Comparison of ENCODE assay signal across 17 cellular contexts in the genomic region with DNA sequence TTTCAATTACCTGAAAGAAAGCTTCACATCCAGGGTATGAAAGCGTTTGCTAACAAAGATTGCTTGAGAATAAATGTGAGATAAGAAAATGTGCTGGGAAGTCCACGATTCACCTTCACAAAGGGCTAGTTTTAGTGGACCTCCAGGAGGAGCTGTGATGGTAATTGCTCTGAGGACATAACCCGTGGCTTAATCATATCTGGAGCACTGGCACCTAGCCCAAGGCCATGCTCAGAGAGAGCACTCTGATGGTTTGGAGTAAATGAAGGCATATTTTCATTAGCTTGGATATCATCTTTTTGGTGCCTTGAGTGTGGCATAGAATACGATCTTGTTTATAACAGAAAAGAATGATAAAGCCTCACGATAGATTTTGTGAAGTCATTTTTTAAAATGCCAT.
A peak's percentile ranks its signal among the peaks of the same experiment; 100 is the strongest.
DNase-seq lines count a peak whose midpoint lies in the region; ATAC-seq and TF ChIP-seq lines count a peak whose summit lies in the region.
"Had no signal": no experiment of that assay in that cellular context is flagged by ENCODE, and none has a peak within 500 bp of the region (broad histone marks: within the 10 kb centered on the region; RNA-seq: fewer than 3 reads in every experiment).

No MANE protein-coding gene starts in this region.

- peak; percentile 63 for DNase-seq in EL
- DNase-seq in LoVo (ENCODE audit: low spot score): peak; percentile 20
- DNase-seq in brain microvascular endothelial cell: peak; percentile 33
- DNase-seq in kidney tubule cell (ENCODE audit: low spot score): peak; percentile 54
- DNase-seq in NCI-H748 (lab: John Stamatoyannopoulos, UW; ENCODE audit: unreplicated experiment): no peak
- no peak for DNase-seq in stimulated activated CD4-positive, alpha-beta T cell treated with anti-CD3 and anti-CD28 coated beads, Interleukin-2, amount 100 ng/mL, for 48 hours
- DNase-seq: activated CD4-positive, CD25-positive, alpha-beta regulatory T cell; activated CD8-positive, alpha-beta memory T cell treated with anti-CD3 and anti-CD28 coated beads, Interleukin-2, amount 50 U/mL, for 4 hours; CD8-positive, alpha-beta memory T cell; colonic mucosa; lower lobe of right lung; NCI-H345; stimulated activated CD4-positive, alpha-beta T cell treated with anti-CD3 and anti-CD28 coated beads, Interleukin-4, amount 100 ng/mL, for 1 hour had no signal

- in situ Hi-C loops in brain microvascular endothelial cell (cut with HindIII; ENCODE audit: low pct_ligation_motif_present, low sequenced_read_pairs): no loop called here

- peaks cover 6% of the 10 kb centered on the region for H3K27me3 ChIP-seq in brain microvascular endothelial cell (replicated peaks)
- H3K27me3 ChIP-seq: colonic mucosa, right lobe of liver had no signal

- no peak overlapping the region for H3K4me3 ChIP-seq in brain microvascular endothelial cell (ENCODE audit: low read depth, low read length)
- H3K4me3 ChIP-seq: colonic mucosa, lower lobe of right lung, right lobe of liver had no signal

- no peaks in the 10 kb centered on the region for H3K36me3 ChIP-seq in brain microvascular endothelial cell (replicated peaks)
- H3K36me3 ChIP-seq: colonic mucosa, lower lobe of right lung, right lobe of liver had no signal

- ATAC-seq in GM18873 (IDR thresholded peaks at IDR 0.05; ENCODE audit: low FRiP score, unreplicated experiment) (no peak), HG03521 (IDR thresholded peaks at IDR 0.05; ENCODE audit: unreplicated experiment) (no peak)
- ATAC-seq: esophagus mucosa, lower lobe of right lung had no signal

- no peak overlapping the region for H3K27ac ChIP-seq in brain microvascular endothelial cell
- H3K27ac ChIP-seq: colonic mucosa, lower lobe of right lung, right lobe of liver had no signal

- TF ChIP-seq CTCF in brain microvascular endothelial cell (IDR thresholded peaks at IDR 0.05; ENCODE audit: low read depth, low read length, missing control alignments): peak; percentile 32

Comparison
In these comparisons a context has a peak if more than half of its experiments do, and no peak if none do; other contexts are left out.
1. DNase-seq: peak in EL (single experiment), LoVo (single experiment), brain microvascular endothelial cell (single experiment) and kidney tubule cell (single experiment); none in NCI-H748 (single experiment) and stimulated activated CD4-positive, alpha-beta T cell treated with anti-CD3 and anti-CD28 coated beads, Interleukin-2, amount 100 ng/mL, for 48 hours (0 of 2).